1 cellular context compared by ENCODE assay signal in genomic region chr3:128649264-128649663, GRCh38.
TF ChIP-seq lines count a peak whose summit lies in the region.

No MANE protein-coding gene starts in this region.

TF ChIP-seq in IMR-90, 13 proteins besides CTCF, POLR2A, EP300 and RAD21 (continued from another document):
- no peak for TF ChIP-seq SMC3 (IDR thresholded peaks at IDR 0.05; ENCODE audit: low read depth, low read length)
- no peak for TF ChIP-seq MXI1 (IDR thresholded peaks at IDR 0.05; ENCODE audit: borderline replicate concordance, low read depth, low read length)
- no peak for TF ChIP-seq CEBPB (IDR thresholded peaks at IDR 0.05; ENCODE audit: low read depth, low read length)
- TF ChIP-seq ELK1 (IDR thresholded peaks at IDR 0.05; ENCODE audit: borderline replicate concordance, low read depth, low read length) = no peak
- TF ChIP-seq CHD1 (IDR thresholded peaks at IDR 0.05; ENCODE audit: low read depth, low read length) = no peak
